Comparison of ENCODE assay signal across 23 cellular contexts in the genomic region with DNA sequence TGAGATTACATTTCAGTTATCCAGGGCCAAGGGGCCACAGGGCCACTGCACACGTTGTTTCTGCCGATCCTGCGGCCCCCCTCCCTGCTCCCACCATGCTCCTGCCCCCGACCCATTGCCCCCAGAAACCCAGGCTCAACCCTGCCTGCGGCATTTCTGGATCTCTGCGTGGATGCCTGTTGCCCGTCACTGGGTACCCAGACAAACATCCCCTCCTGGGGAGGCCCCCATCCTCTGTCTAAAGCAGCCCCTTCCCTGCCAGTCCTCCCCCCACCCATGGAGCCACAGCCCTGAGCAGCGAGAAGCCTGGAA.
DNase-seq lines count a peak whose midpoint lies in the region; ATAC-seq, FAIRE-seq and TF ChIP-seq lines count a peak whose summit lies in the region.
"Had no signal": no experiment of that assay in that cellular context is flagged by ENCODE, and none has a peak within 500 bp of the region (broad histone marks: within the 10 kb centered on the region; RNA-seq: fewer than 3 reads in every experiment).

No MANE protein-coding gene starts in this region.

- H3K4me3 ChIP-seq in SK-N-SH (ENCODE audit: low read depth in 2 of 2, low read length in 1 of 2): no peak overlapping the region
- H3K4me3 ChIP-seq in kidney (ENCODE audit: low read length in 2 of 2): no peak overlapping the region
- H3K4me3 ChIP-seq: BLaER1, HAP-1 had no signal

- no peaks in the 10 kb centered on the region for H3K9me3 Mint-ChIP-seq in activated T-helper 1 cell treated with anti-CD3 and anti-CD28 coated beads, Interleukin-12 subunit alpha, Interleukin-12 subunit beta, Interleukin-2, Interleukin-4 antibody, amounts not matched to agents 30 ng/mL and 10 ng/mL and 1 ng/mL, durations not matched to agents 14 hours and 24 hours and 36 hours
- H3K9me3 Mint-ChIP-seq: CD8-positive, alpha-beta T cell had no signal

- H3K27ac Mint-ChIP-seq in activated T-helper 1 cell treated with anti-CD3 and anti-CD28 coated beads, Interleukin-12 subunit alpha, Interleukin-12 subunit beta, Interleukin-2, Interleukin-4 antibody, amounts not matched to agents 30 ng/mL and 10 ng/mL and 1 ng/mL, durations not matched to agents 14 hours and 24 hours and 36 hours: no peak overlapping the region
- H3K27ac Mint-ChIP-seq: B cell; CD4-positive, CD25-positive, alpha-beta regulatory T cell; CD8-positive, alpha-beta T cell; HFFc6 had no signal

- H3K79me2 ChIP-seq in SK-N-SH (ENCODE audit: insufficient read depth): no peaks in the 10 kb centered on the region

- TF ChIP-seq CTCF in SK-N-SH (IDR thresholded peaks at IDR 0.05): no peak
- TF ChIP-seq CTCF in kidney (IDR thresholded peaks at IDR 0.05; ENCODE audit: borderline replicate concordance, extremely low read depth, insufficient read depth): no peak

- intact Hi-C loops in kidney (cut with DNase I): no loop called here
- intact Hi-C loops in posterior vena cava (cut with DNase I): no loop called here
- intact Hi-C loops in activated T-helper 1 cell treated with anti-CD3 and anti-CD28 coated beads, Interleukin-12 subunit alpha, Interleukin-12 subunit beta, Interleukin-2, Interleukin-4 antibody, amounts not matched to agents 30 ng/mL and 10 ng/mL and 1 ng/mL, durations not matched to agents 14 hours and 24 hours and 36 hours (cut with micrococcal nuclease): no loop called here

- no peaks in the 10 kb centered on the region for H3K9me2 ChIP-seq in SK-N-SH

- H3K4me2 ChIP-seq in SK-N-SH: no peak overlapping the region
- H3K4me2 ChIP-seq: BLaER1 had no signal

- no peaks in the 10 kb centered on the region for H3K4me1 Mint-ChIP-seq in activated T-helper 1 cell treated with anti-CD3 and anti-CD28 coated beads, Interleukin-12 subunit alpha, Interleukin-12 subunit beta, Interleukin-2, Interleukin-4 antibody, amounts not matched to agents 30 ng/mL and 10 ng/mL and 1 ng/mL, durations not matched to agents 14 hours and 24 hours and 36 hours (ENCODE audit: low read depth)
- H3K4me1 Mint-ChIP-seq: B cell; CD4-positive, CD25-positive, alpha-beta regulatory T cell had no signal

- H3K9me3 ChIP-seq in SK-N-SH (no peaks in the 10 kb centered on the region), kidney (ENCODE audit: control insufficient read depth in 1 of 2, low read length in 2 of 2) (no peaks in the 10 kb centered on the region)
- H3K9me3 ChIP-seq: BLaER1, Caco-2, HAP-1 had no signal

- H3K36me3 Mint-ChIP-seq in activated T-helper 1 cell treated with anti-CD3 and anti-CD28 coated beads, Interleukin-12 subunit alpha, Interleukin-12 subunit beta, Interleukin-2, Interleukin-4 antibody, amounts not matched to agents 30 ng/mL and 10 ng/mL and 1 ng/mL, durations not matched to agents 14 hours and 24 hours and 36 hours (ENCODE audit: low read depth): no peaks in the 10 kb centered on the region
- H3K36me3 Mint-ChIP-seq: CD4-positive, CD25-positive, alpha-beta regulatory T cell; CD8-positive, alpha-beta T cell had no signal

- CTCF ChIA-PET in SK-N-SH (lab: Yijun Ruan, JAX): interaction anchor here (1.0 kb wide), 1 partner anchor 252 kb away, joined by 4 read pairs; no protein-coding TSS in a partner anchor

- no peaks in the 10 kb centered on the region for H4K20me1 ChIP-seq in SK-N-SH (ENCODE audit: insufficient read depth)
- H4K20me1 ChIP-seq: BLaER1 had no signal

- H3K27ac ChIP-seq in SK-N-SH (ENCODE audit: low read depth in 2 of 2, low read length in 1 of 2) (no peak overlapping the region), kidney (ENCODE audit: low read depth in 2 of 2, low read length in 2 of 2) (no peak overlapping the region)
- H3K27ac ChIP-seq: 22Rv1, BLaER1, C4-2B had no signal

- FAIRE-seq in kidney (lab: Jason Lieb, UNC): no peak
- FAIRE-seq: A204.1, G401.6, GM12892 had no signal

- no peak overlapping the region for H3K9ac ChIP-seq in SK-N-SH
- no peak overlapping the region for H3K9ac ChIP-seq in kidney (ENCODE audit: low read length in 2 of 2)
- H3K9ac ChIP-seq: BLaER1 had no signal

- peak; percentile 49 for DNase-seq in SK-N-SH
- DNase-seq in kidney: peak; percentile 39
- peak; percentile 61 for DNase-seq in posterior vena cava (ENCODE audit: low spot score)
- no peak for DNase-seq in foreskin melanocyte
- DNase-seq in activated T-helper 1 cell treated with anti-CD3 and anti-CD28 coated beads, Interleukin-12 subunit alpha, Interleukin-12 subunit beta, Interleukin-2, Interleukin-4 antibody, amounts not matched to agents 30 ng/mL and 10 ng/mL and 1 ng/mL, durations not matched to agents 14 hours and 24 hours and 36 hours (ENCODE audit: low spot score): no peak
- no peak for DNase-seq in SHP77 (lab: John Stamatoyannopoulos, UW)
- DNase-seq: Caco-2; CD4-positive, CD25-positive, alpha-beta regulatory T cell; CD8-positive, alpha-beta T cell; DMS153; DND-41; GOT3; HFFc6 had no signal

- TF ChIP-seq EP300 in SK-N-SH (IDR thresholded peaks at IDR 0.05; ENCODE audit: borderline replicate concordance in 1 of 2, low read depth in 1 of 2, low read length in 1 of 2): no peak

- POLR2A ChIA-PET in SK-N-SH (lab: Yijun Ruan, JAX): no interaction called here

- ATAC-seq in SK-N-SH treated with all-trans-retinoic acid at 6 μM for 48 hours: no peak
- no peak for ATAC-seq in HG03196 (IDR thresholded peaks at IDR 0.05; ENCODE audit: unreplicated experiment)
- ATAC-seq: CD8-positive, alpha-beta T cell had no signal

- no peaks in the 10 kb centered on the region for H3K27me3 Mint-ChIP-seq in activated T-helper 1 cell treated with anti-CD3 and anti-CD28 coated beads, Interleukin-12 subunit alpha, Interleukin-12 subunit beta, Interleukin-2, Interleukin-4 antibody, amounts not matched to agents 30 ng/mL and 10 ng/mL and 1 ng/mL, durations not matched to agents 14 hours and 24 hours and 36 hours (ENCODE audit: insufficient read depth)

- no peak overlapping the region for H3K4me3 Mint-ChIP-seq in activated T-helper 1 cell treated with anti-CD3 and anti-CD28 coated beads, Interleukin-12 subunit alpha, Interleukin-12 subunit beta, Interleukin-2, Interleukin-4 antibody, amounts not matched to agents 30 ng/mL and 10 ng/mL and 1 ng/mL, durations not matched to agents 14 hours and 24 hours and 36 hours
- H3K4me3 Mint-ChIP-seq: B cell; CD4-positive, CD25-positive, alpha-beta regulatory T cell; CD8-positive, alpha-beta T cell; HFFc6 had no signal

- 13% methylated on average over 8 of the region's 8 CpGs for WGBS in SK-N-SH (ENCODE audit: low lambda C conversion rate)

- no peak for TF ChIP-seq RAD21 in SK-N-SH (IDR thresholded peaks at IDR 0.05; ENCODE audit: low read length)

- peaks cover 0 to 29% of the 10 kb centered on the region in 2 experiments; a peak in 1 of 4 replicates for H3K4me1 ChIP-seq in SK-N-SH (ENCODE audit: control insufficient read depth in 1 of 2, insufficient read depth in 2 of 2, low read depth in 1 of 2, low read length in 1 of 2)
- no peaks in the 10 kb centered on the region for H3K4me1 ChIP-seq in kidney (ENCODE audit: control insufficient read depth in 1 of 2, insufficient read depth in 1 of 2, low read depth in 1 of 2, low read length in 2 of 2)
- H3K4me1 ChIP-seq: Caco-2, HAP-1 had no signal

- no peak overlapping the region for H2AFZ ChIP-seq in SK-N-SH (ENCODE audit: low read depth)

- H3K36me3 ChIP-seq in SK-N-SH (replicated peaks in 1 of 2; ENCODE audit: control insufficient read depth in 1 of 2, insufficient read depth in 2 of 2, low read length in 1 of 2): no peaks in the 10 kb centered on the region
- no peaks in the 10 kb centered on the region for H3K36me3 ChIP-seq in kidney (ENCODE audit: control insufficient read depth in 1 of 2, insufficient read depth in 2 of 2, low read length in 2 of 2)
- H3K36me3 ChIP-seq: BLaER1, HAP-1 had no signal

- H3F3A ChIP-seq in SK-N-SH (replicated peaks; ENCODE audit: insufficient read depth): no peaks in the 10 kb centered on the region

- no peaks in the 10 kb centered on the region for H3K27me3 ChIP-seq in SK-N-SH (ENCODE audit: insufficient read depth)
- H3K27me3 ChIP-seq: BLaER1 had no signal

TF ChIP-seq in SK-N-SH, 30 proteins besides CTCF, POLR2A, EP300 and RAD21 (continues in another document):
- TF ChIP-seq, protein P1, sequence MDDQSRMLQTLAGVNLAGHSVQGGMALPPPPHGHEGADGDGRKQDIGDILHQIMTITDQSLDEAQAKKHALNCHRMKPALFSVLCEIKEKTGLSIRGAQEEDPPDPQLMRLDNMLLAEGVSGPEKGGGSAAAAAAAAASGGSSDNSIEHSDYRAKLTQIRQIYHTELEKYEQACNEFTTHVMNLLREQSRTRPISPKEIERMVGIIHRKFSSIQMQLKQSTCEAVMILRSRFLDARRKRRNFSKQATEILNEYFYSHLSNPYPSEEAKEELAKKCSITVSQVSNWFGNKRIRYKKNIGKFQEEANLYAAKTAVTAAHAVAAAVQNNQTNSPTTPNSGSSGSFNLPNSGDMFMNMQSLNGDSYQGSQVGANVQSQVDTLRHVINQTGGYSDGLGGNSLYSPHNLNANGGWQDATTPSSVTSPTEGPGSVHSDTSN (IDR thresholded peaks at IDR 0.05): no peak
- TF ChIP-seq SIN3A (IDR thresholded peaks at IDR 0.05; ENCODE audit: borderline replicate concordance, low read depth, low read length): no peak
- TF ChIP-seq CHD2 (IDR thresholded peaks at IDR 0.05; ENCODE audit: low read length, partially characterized antibody): no peak

TF ChIP-seq in SK-N-SH treated with all-trans-retinoic acid at 6 μM for 48 hours, 23 proteins besides CTCF, POLR2A, EP300 and RAD21 (continues in another document):
- TF ChIP-seq ZNF565 (CRISPR knock-in tag; conservative IDR thresholded peaks at IDR 0.05; ENCODE audit: low read depth): no peak
- TF ChIP-seq PPARA (CRISPR knock-in tag; IDR thresholded peaks at IDR 0.05; ENCODE audit: borderline replicate concordance): no peak
- TF ChIP-seq CREB5 (CRISPR knock-in tag; IDR thresholded peaks at IDR 0.05; ENCODE audit: low read depth): no peak
- no peak for TF ChIP-seq BACH2 (CRISPR knock-in tag; IDR thresholded peaks at IDR 0.05; ENCODE audit: borderline replicate concordance)

Comparison
In these comparisons a context has a peak if more than half of its experiments do, and no peak if none do; other contexts are left out.
1. DNase-seq: peak in SK-N-SH (single experiment), kidney (single experiment) and posterior vena cava (single experiment); none in foreskin melanocyte (single experiment), activated T-helper 1 cell treated with anti-CD3 and anti-CD28 coated beads, Interleukin-12 subunit alpha, Interleukin-12 subunit beta, Interleukin-2, Interleukin-4 antibody, amounts not matched to agents 30 ng/mL and 10 ng/mL and 1 ng/mL, durations not matched to agents 14 hours and 24 hours and 36 hours (single experiment) and SHP77 (0 of 2).